In the genomic region with DNA sequence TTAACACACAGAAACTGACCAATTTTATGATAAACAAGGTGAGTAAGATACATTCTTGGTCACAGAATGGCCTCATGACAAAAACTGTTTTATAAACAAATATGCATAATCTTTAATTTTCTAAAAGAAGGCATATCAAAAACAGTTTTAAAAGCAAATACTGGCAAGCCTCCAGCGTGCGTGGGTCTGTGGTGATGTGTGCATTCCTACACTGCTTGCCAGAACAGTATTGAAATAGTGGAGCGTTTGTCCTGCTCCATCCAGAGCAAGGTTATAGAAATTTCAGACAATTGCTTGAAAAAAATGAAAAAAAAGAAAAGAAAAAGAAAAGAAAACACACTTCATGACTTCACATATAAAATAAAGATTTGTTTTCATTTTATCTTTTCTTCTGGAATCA, we compare ENCODE assay signal across 22 cellular contexts.
A peak's percentile ranks its signal among the peaks of the same experiment; 100 is the strongest.
DNase-seq lines count a peak whose midpoint lies in the region; ATAC-seq, FAIRE-seq and TF ChIP-seq lines count a peak whose summit lies in the region.
"Had no signal": no experiment of that assay in that cellular context is flagged by ENCODE, and none has a peak within 500 bp of the region (broad histone marks: within the 10 kb centered on the region; RNA-seq: fewer than 3 reads in every experiment).

No MANE protein-coding gene starts in this region.

- no peak for ATAC-seq in Right ventricle myocardium inferior
- no peak for ATAC-seq in Right ventricle myocardium superior (ENCODE audit: poor library complexity)
- ATAC-seq: GM12878 had no signal

- peak; percentile 53 for DNase-seq in astrocyte (ENCODE audit: low read depth)
- DNase-seq in bronchial epithelial cell (ENCODE audit: low read depth): peak; percentile 11
- peak; percentile 6 for DNase-seq in hepatocyte (ENCODE audit: low spot score)
- DNase-seq in NCI-H748 treated with DMSO at 0.1 percent for 48 hours (lab: John Stamatoyannopoulos, UW): no peak
- no peak for DNase-seq in Right ventricle myocardium inferior (ENCODE audit: missing footprints)
- DNase-seq in Right ventricle myocardium superior: no peak
- no peak for DNase-seq in HuH-7 (ENCODE audit: low spot score)
- DNase-seq: C1 segment of cervical spinal cord; CD4-positive, alpha-beta memory T cell; COR-L47; GDM1; Karpas-422; NCI-H1092 treated with DMSO at 0.1 percent for 48 hours; NCI-H1436; NCI-H187; NCI-H2171 treated with DMSO at 0.1 percent for 48 hours; NCI-H345; NCI-H524; NCI-H774 had no signal

- no peak for TF ChIP-seq CTCF in astrocyte (IDR thresholded peaks at IDR 0.05; ENCODE audit: insufficient read depth, low read depth, low read length)
- no peak for TF ChIP-seq CTCF in bronchial epithelial cell (IDR thresholded peaks at IDR 0.05; ENCODE audit: insufficient read depth, low read length, severe bottlenecking)
- TF ChIP-seq CTCF in hepatocyte (IDR thresholded peaks at IDR 0.05; ENCODE audit: poor library complexity): no peak

- no peaks in the 10 kb centered on the region for H3K79me2 ChIP-seq in astrocyte (ENCODE audit: insufficient read depth, low read length)
- H3K79me2 ChIP-seq in hepatocyte: no peaks in the 10 kb centered on the region

- H3K27ac Mint-ChIP-seq in astrocyte (ENCODE audit: unreplicated experiment): no peak overlapping the region
- H3K27ac Mint-ChIP-seq: CD4-positive, alpha-beta memory T cell had no signal

- no peak overlapping the region for H3K4me2 ChIP-seq in astrocyte (ENCODE audit: low read length)
- H3K4me2 ChIP-seq in hepatocyte: no peak overlapping the region

- peaks cover 8% of the 10 kb centered on the region for H3K4me1 Mint-ChIP-seq in astrocyte (ENCODE audit: low read depth, unreplicated experiment)
- H3K4me1 Mint-ChIP-seq: CD4-positive, alpha-beta memory T cell had no signal

- H3K9ac ChIP-seq in astrocyte (ENCODE audit: low read length): no peak overlapping the region

- FAIRE-seq in astrocyte (lab: Jason Lieb, UNC) (no peak), bronchial epithelial cell (lab: Jason Lieb, UNC) (no peak)
- FAIRE-seq: GM12878, RCC 7860 had no signal

- H3K9me3 ChIP-seq in astrocyte (ENCODE audit: insufficient read depth, low read depth, low read length) (no peaks in the 10 kb centered on the region), hepatocyte (ENCODE audit: low read depth) (no peaks in the 10 kb centered on the region)
- H3K9me3 ChIP-seq: SJCRH30 had no signal

- H3K9me2 ChIP-seq in hepatocyte (replicated peaks; ENCODE audit: insufficient read depth): no peaks in the 10 kb centered on the region

- H3K9me3 Mint-ChIP-seq in astrocyte (ENCODE audit: unreplicated experiment): no peaks in the 10 kb centered on the region

- H3K4me1 ChIP-seq in astrocyte (ENCODE audit: insufficient read depth, low read length) (no peaks in the 10 kb centered on the region), hepatocyte (ENCODE audit: insufficient read depth) (no peaks in the 10 kb centered on the region)
- H3K4me1 ChIP-seq: SJCRH30 had no signal

- H2AFZ ChIP-seq in astrocyte (ENCODE audit: low read depth, low read length) (no peak overlapping the region), hepatocyte (no peak overlapping the region)

- H3K36me3 Mint-ChIP-seq in astrocyte (ENCODE audit: low read depth, unreplicated experiment): no peaks in the 10 kb centered on the region
- H3K36me3 Mint-ChIP-seq: CD4-positive, alpha-beta memory T cell had no signal

- WGBS in hepatocyte (ENCODE audit: low lambda C conversion rate, missing lambda C conversion rate): 50% methylated on average over 3 of the region's 3 CpGs

- intact Hi-C loops in Right ventricle myocardium inferior (cut with DNase I) (no loop called here), Right ventricle myocardium superior (cut with DNase I) (no loop called here)

- H3K27me3 Mint-ChIP-seq in astrocyte (ENCODE audit: low read depth, unreplicated experiment): no peaks in the 10 kb centered on the region

- H3K27me3 ChIP-seq in astrocyte (ENCODE audit: insufficient read depth, low read length) (peaks cover 8% of the 10 kb centered on the region), bronchial epithelial cell (ENCODE audit: control insufficient read depth, insufficient read depth, low read length) (no peaks in the 10 kb centered on the region), hepatocyte (no peaks in the 10 kb centered on the region)
- H3K27me3 ChIP-seq: SJCRH30 had no signal

- H3K4me3 Mint-ChIP-seq in astrocyte (ENCODE audit: unreplicated experiment): no peak overlapping the region
- H3K4me3 Mint-ChIP-seq: CD4-positive, alpha-beta memory T cell had no signal

- H4K20me1 ChIP-seq in astrocyte (ENCODE audit: insufficient read depth, low read length): no peaks in the 10 kb centered on the region
- H4K20me1 ChIP-seq in hepatocyte (ENCODE audit: insufficient read depth, poor library complexity, severe bottlenecking): no peaks in the 10 kb centered on the region

- H3K4me3 ChIP-seq in astrocyte (ENCODE audit: insufficient read depth, low read depth, low read length) (no peak overlapping the region), bronchial epithelial cell (ENCODE audit: low read depth, low read length) (no peak overlapping the region), hepatocyte (no peak overlapping the region)
- H3K4me3 ChIP-seq: GM12878, SJCRH30 had no signal

- H3K36me3 ChIP-seq in astrocyte (ENCODE audit: insufficient read depth, low read length) (no peaks in the 10 kb centered on the region), bronchial epithelial cell (ENCODE audit: control insufficient read depth, insufficient read depth, low read length) (no peaks in the 10 kb centered on the region), hepatocyte (replicated peaks; ENCODE audit: insufficient read depth, low read depth) (no peaks in the 10 kb centered on the region)
- H3K36me3 ChIP-seq: SJCRH30 had no signal

- no peak overlapping the region for H3K27ac ChIP-seq in astrocyte (ENCODE audit: low read depth, low read length)
- H3K27ac ChIP-seq in hepatocyte: no peak overlapping the region
- H3K27ac ChIP-seq: SJCRH30 had no signal

Comparison
In these comparisons a context has a peak if more than half of its experiments do, and no peak if none do; other contexts are left out.
1. DNase-seq: peak in astrocyte (single experiment), bronchial epithelial cell (single experiment) and hepatocyte (single experiment); none in NCI-H748 treated with DMSO at 0.1 percent for 48 hours (single experiment), Right ventricle myocardium inferior (single experiment), Right ventricle myocardium superior (single experiment) and HuH-7 (single experiment).